ENCODE assay signal across 8 cellular contexts in the genomic region with DNA sequence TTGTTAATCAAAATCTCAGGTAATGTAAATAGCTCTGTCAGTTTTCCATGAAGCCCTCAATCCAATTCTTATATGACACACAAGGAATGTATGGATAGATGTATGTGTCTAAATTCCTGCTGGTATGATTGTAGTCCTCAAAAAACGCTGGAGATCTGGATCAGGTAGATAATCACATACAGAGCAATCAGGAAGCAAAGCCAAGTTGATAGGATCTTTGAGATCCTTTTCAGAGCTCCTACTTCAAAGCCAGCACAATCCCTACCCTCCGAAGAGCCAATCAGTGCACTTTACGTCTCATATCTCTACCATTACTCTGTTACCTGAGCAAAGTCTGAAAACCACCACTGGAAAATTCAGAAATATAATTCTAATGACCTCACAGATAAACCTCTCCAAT. TPM values are rescaled to one million over a fixed set of nuclear protein-coding genes. Genes with fewer than 3 reads are reported as not detected.
"Had no signal": no experiment of that assay in that cellular context is flagged by ENCODE, and none has a peak within 500 bp of the region (broad histone marks: within the 10 kb centered on the region; RNA-seq: fewer than 3 reads in every experiment).

No MANE protein-coding gene starts in this region.

- H3K4me3 Mint-ChIP-seq: HFFc6, IgD-negative memory B cell had no signal

- H3K27ac Mint-ChIP-seq: HFFc6, IgD-negative memory B cell had no signal

- H3K9me3 ChIP-seq: HAP-1 had no signal

- H3K27me3 Mint-ChIP-seq: IgD-negative memory B cell had no signal

- H3K36me3 Mint-ChIP-seq: IgD-negative memory B cell had no signal

- H3K9me3 Mint-ChIP-seq: HFFc6 had no signal

- ATAC-seq: HCT116, HepG2 had no signal

- H3K4me1 Mint-ChIP-seq: IgD-negative memory B cell had no signal

- FAIRE-seq: HepG2 had no signal

- H3K36me3 ChIP-seq: HAP-1 had no signal

- H3K4me3 ChIP-seq: HAP-1 had no signal

- DNase-seq: GOT3, H7, HFFc6, KG1 had no signal

RNA-seq across cellular contexts. Expression of a gene that starts 27.4 kb away (rescaled TPM):
- total RNA-seq: HepG2, HFFc6 had no signal
- polyA plus RNA-seq: IgD-negative memory B cell had no signal

RNA-seq across cellular contexts. Expression of a gene that starts 54.3 kb away (rescaled TPM):
- polyA plus RNA-seq: IgD-negative memory B cell had no signal
